In genomic region chr17:28684963-28685362, GRCh38 we compare ENCODE assay signal across 11 cellular contexts. TPM values are rescaled to one million over a fixed set of nuclear protein-coding genes. Genes with fewer than 3 reads are reported as not detected.
DNase-seq lines count a peak whose midpoint lies in the region; ATAC-seq, FAIRE-seq and TF ChIP-seq lines count a peak whose summit lies in the region.
"Had no signal": no experiment of that assay in that cellular context is flagged by ENCODE, and none has a peak within 500 bp of the region (broad histone marks: within the 10 kb centered on the region; RNA-seq: fewer than 3 reads in every experiment).

No MANE protein-coding gene starts in this region.

- H3K27me3 Mint-ChIP-seq in activated T-helper 1 cell treated with anti-CD3 and anti-CD28 coated beads, Interleukin-12 subunit alpha, Interleukin-12 subunit beta, Interleukin-2, Interleukin-4 antibody, amounts not matched to agents 30 ng/mL and 10 ng/mL and 1 ng/mL, durations not matched to agents 14 hours and 24 hours and 36 hours (ENCODE audit: insufficient read depth) = no peaks in the 10 kb centered on the region

- WGBS in HepG2 (ENCODE audit: low lambda C conversion rate) = 84% methylated on average over 3 of the region's 3 CpGs
- 60 to 76% methylated on average over 3 of the region's 3 CpGs for WGBS in esophagus squamous epithelium, 2 donors

- H3K27ac ChIP-seq in angular gyrus (ENCODE audit: low read depth, low read length) = peak overlapping the region; percentile 44
- H3K27ac ChIP-seq in HepG2 (ENCODE audit: extremely low read length, insufficient read depth, low read length) = no peak overlapping the region
- H3K27ac ChIP-seq in esophagus squamous epithelium = no peak overlapping the region

- TF ChIP-seq POLR2A in HepG2 (IDR thresholded peaks at IDR 0.05; ENCODE audit: insufficient read depth in 1 of 2, low read depth in 2 of 2, low read length in 2 of 2) (no peak), esophagus squamous epithelium (IDR thresholded peaks at IDR 0.05) (no peak)

- H3K9me3 ChIP-seq in HepG2 (ENCODE audit: low read length) (no peaks in the 10 kb centered on the region), esophagus squamous epithelium (no peaks in the 10 kb centered on the region)

- 0 out of 2 replicates have a peak, but pooled peaks have one; percentile 38 for TF ChIP-seq RAD21 in HepG2 (CRISPR knock-in tag; IDR thresholded peaks at IDR 0.05)

- CTCF ChIA-PET in HepG2 (lab: Yijun Ruan, JAX; ENCODE audit: low intra/inter-chr PET ratio, low total read pairs) = interaction anchor here (1.2 kb wide), 1 partner anchor 35 kb away, joined by 4 read pairs; the partner anchor contains the start of gene RPL23A

- no peaks in the 10 kb centered on the region for H3K4me1 Mint-ChIP-seq in activated T-helper 1 cell treated with anti-CD3 and anti-CD28 coated beads, Interleukin-12 subunit alpha, Interleukin-12 subunit beta, Interleukin-2, Interleukin-4 antibody, amounts not matched to agents 30 ng/mL and 10 ng/mL and 1 ng/mL, durations not matched to agents 14 hours and 24 hours and 36 hours (ENCODE audit: low read depth)
- H3K4me1 Mint-ChIP-seq: H9 had no signal

- intact Hi-C loops in HepG2 (cut with micrococcal nuclease; ENCODE audit: unreplicated experiment) (loop anchor here (2.0 kb wide), 2 partner anchors 42 to 66 kb away; partner anchors contain the start of gene TLCD1), esophagus squamous epithelium (cut with DNase I) (no loop called here)
- intact Hi-C loops in activated T-helper 1 cell treated with anti-CD3 and anti-CD28 coated beads, Interleukin-12 subunit alpha, Interleukin-12 subunit beta, Interleukin-2, Interleukin-4 antibody, amounts not matched to agents 30 ng/mL and 10 ng/mL and 1 ng/mL, durations not matched to agents 14 hours and 24 hours and 36 hours (cut with micrococcal nuclease) = no loop called here

- H3K4me3 Mint-ChIP-seq in activated T-helper 1 cell treated with anti-CD3 and anti-CD28 coated beads, Interleukin-12 subunit alpha, Interleukin-12 subunit beta, Interleukin-2, Interleukin-4 antibody, amounts not matched to agents 30 ng/mL and 10 ng/mL and 1 ng/mL, durations not matched to agents 14 hours and 24 hours and 36 hours = no peak overlapping the region
- H3K4me3 Mint-ChIP-seq: H9 had no signal

- 0 out of 2 replicates have a peak, but pooled peaks cover 7% of the 10 kb centered on the region for H3K4me1 ChIP-seq in HepG2 (ENCODE audit: insufficient read depth, low read length)
- peaks cover 0 to 13% (median 0%) of the 10 kb centered on the region in 3 donors for H3K4me1 ChIP-seq in esophagus squamous epithelium

- H3K36me3 Mint-ChIP-seq in activated T-helper 1 cell treated with anti-CD3 and anti-CD28 coated beads, Interleukin-12 subunit alpha, Interleukin-12 subunit beta, Interleukin-2, Interleukin-4 antibody, amounts not matched to agents 30 ng/mL and 10 ng/mL and 1 ng/mL, durations not matched to agents 14 hours and 24 hours and 36 hours (ENCODE audit: low read depth) = peaks cover 65% of the 10 kb centered on the region

- TF ChIP-seq CTCF in AG09319 (IDR thresholded peaks at IDR 0.05; ENCODE audit: low read depth, low read length) (no peak), LNCAP (IDR thresholded peaks at IDR 0.05) (peak; percentile 44), HepG2 (CRISPR knock-in tag; IDR thresholded peaks at IDR 0.05) (peak; percentile 79), esophagus squamous epithelium (IDR thresholded peaks at IDR 0.05) (no peak)

- H3K27me3 ChIP-seq in HepG2 (ENCODE audit: control insufficient read depth in 1 of 2, insufficient read depth in 2 of 2, low read length in 2 of 2) (no peaks in the 10 kb centered on the region), esophagus squamous epithelium (no peaks in the 10 kb centered on the region)

- DNase-seq in AG09319 (ENCODE audit: extremely low read depth, low read depth) (peak; percentile 22), HepG2 (ENCODE audit: low spot score) (peak; percentile 65), esophagus squamous epithelium (lab: John Stamatoyannopoulos, UW) (no peak)
- no peak for DNase-seq in activated T-helper 1 cell treated with anti-CD3 and anti-CD28 coated beads, Interleukin-12 subunit alpha, Interleukin-12 subunit beta, Interleukin-2, Interleukin-4 antibody, amounts not matched to agents 30 ng/mL and 10 ng/mL and 1 ng/mL, durations not matched to agents 14 hours and 24 hours and 36 hours (ENCODE audit: low spot score)
- no peak for DNase-seq in activated naive CD4-positive, alpha-beta T cell treated with Interleukin-2 at 50 U/mL for 16 hours
- DNase-seq: H9; NCI-H146; stimulated activated CD4-positive, alpha-beta T cell treated with anti-CD3 and anti-CD28 coated beads, Interleukin-4, amount 100 ng/mL, for 1 hour had no signal

- H3K9ac ChIP-seq in HepG2 (ENCODE audit: insufficient read depth, low read depth, low read length) = no peak overlapping the region

- peak; percentile 85 for FAIRE-seq in HepG2 (lab: Jason Lieb, UNC)

- no TSS peak for BruUV-seq in HepG2 (replicated peaks; lab: Mats Ljungman, UMichigan)

- no peaks in the 10 kb centered on the region for H3K9me3 Mint-ChIP-seq in activated T-helper 1 cell treated with anti-CD3 and anti-CD28 coated beads, Interleukin-12 subunit alpha, Interleukin-12 subunit beta, Interleukin-2, Interleukin-4 antibody, amounts not matched to agents 30 ng/mL and 10 ng/mL and 1 ng/mL, durations not matched to agents 14 hours and 24 hours and 36 hours
- H3K9me3 Mint-ChIP-seq: H9 had no signal

- no peak overlapping the region for H3K27ac Mint-ChIP-seq in activated T-helper 1 cell treated with anti-CD3 and anti-CD28 coated beads, Interleukin-12 subunit alpha, Interleukin-12 subunit beta, Interleukin-2, Interleukin-4 antibody, amounts not matched to agents 30 ng/mL and 10 ng/mL and 1 ng/mL, durations not matched to agents 14 hours and 24 hours and 36 hours

- ATAC-seq in HepG2 (peak; percentile 68), HG03175 (IDR thresholded peaks at IDR 0.05; ENCODE audit: unreplicated experiment) (no peak)

- no peaks in the 10 kb centered on the region for H3K79me2 ChIP-seq in HepG2 (ENCODE audit: insufficient read depth, low read length)

- in situ Hi-C loops in HepG2 (cut with HindIII; ENCODE audit: extremely low pct_ligation_motif_present, low pct_unique_long_range_greater_than_20kb) = no loop called here

- no peak for TF ChIP-seq EP300 in HepG2 (IDR thresholded peaks at IDR 0.05; ENCODE audit: low read depth in 2 of 2, low read length in 2 of 2)
- TF ChIP-seq EP300 in HepG2 (CRISPR knock-in tag; IDR thresholded peaks at IDR 0.05; ENCODE audit: borderline replicate concordance) = no peak

- H3K4me3 ChIP-seq in HepG2 (replicated peaks in 1 of 3; ENCODE audit: insufficient read depth in 1 of 3, low read depth in 2 of 3, low read length in 3 of 3) (no peak overlapping the region), esophagus squamous epithelium (no peak overlapping the region)

- no peaks in the 10 kb centered on the region for H4K20me1 ChIP-seq in HepG2 (ENCODE audit: insufficient read depth, low read length)

- peaks cover 55 to 95% of the 10 kb centered on the region in 2 experiments for H3K36me3 ChIP-seq in HepG2 (replicated peaks in 1 of 2; ENCODE audit: control insufficient read depth in 1 of 2, insufficient read depth in 2 of 2, low read length in 2 of 2)
- H3K36me3 ChIP-seq in esophagus squamous epithelium = peaks cover 60 to 100% (median 92%) of the 10 kb centered on the region in 3 donors

- no peak overlapping the region for H2AFZ ChIP-seq in HepG2 (ENCODE audit: low read length)

- POLR2A ChIA-PET in HepG2 (lab: Yijun Ruan, JAX) = no interaction called here

- H3K4me2 ChIP-seq in HepG2 (ENCODE audit: low read depth, low read length) = no peak overlapping the region

RNA-seq across cellular contexts. Expression of gene SUPT6H, which starts 23.0 kb away (rescaled TPM):
- total RNA-seq in HepG2 (2016; rRNA removed; fragmentation: Illumina TruSeq; extraction: Trizol) = 39.9 TPM in 2 replicates
- total RNA-seq in HepG2 (2016; cell fraction: cytosol; rRNA removed; fragmentation: Illumina TruSeq; extraction: Trizol; ENCODE audit: low read depth) = 11.6 and 12.4 TPM in 2 replicates
- 35.6 and 40.5 TPM in 2 replicates for total RNA-seq in HepG2 (2016; cell fraction: insoluble cytoplasmic fraction; rRNA removed; fragmentation: Illumina TruSeq; extraction: Trizol)
- total RNA-seq in HepG2 (2016; cell fraction: membrane; rRNA removed; fragmentation: Illumina TruSeq; extraction: Trizol) = 14.0 and 14.2 TPM in 2 replicates
- 44.5 and 52.4 TPM in 2 replicates for total RNA-seq in HepG2 (2016; cell fraction: nucleus; rRNA removed; fragmentation: Illumina TruSeq; extraction: Trizol)
- 32.7 and 38.0 TPM in 2 replicates for polyA plus RNA-seq in HepG2 (2011; rRNA removed)
- polyA plus RNA-seq in HepG2 (2011; cell fraction: cytosol; rRNA removed) = 15.3 and 15.7 TPM in 2 replicates
- 43.4 and 50.4 TPM in 2 replicates for polyA plus RNA-seq in HepG2 (2011; cell fraction: nucleus; rRNA removed)
- 37.9 and 44.2 TPM in 2 replicates for polyA plus RNA-seq in HepG2 (2012)
- 1.8 and 2.1 TPM in 2 replicates for polyA plus RNA-seq in HepG2 (2016; cell fraction: cytosol; fragmentation: Illumina TruSeq; extraction: Trizol; ENCODE audit: low read depth)
- polyA plus RNA-seq in HepG2 (2016; cell fraction: insoluble cytoplasmic fraction; fragmentation: Illumina TruSeq; extraction: Trizol; ENCODE audit: low read depth) = 25.9 and 35.1 TPM in 2 replicates
- polyA plus RNA-seq in HepG2 (2016; cell fraction: membrane; fragmentation: Illumina TruSeq; extraction: Trizol; ENCODE audit: low read depth) = 3.2 and 4.2 TPM in 2 replicates
- 83.1 and 98.8 TPM in 2 replicates for polyA plus RNA-seq in HepG2 (2016; cell fraction: nucleus; fragmentation: Illumina TruSeq; extraction: Trizol; ENCODE audit: insufficient read depth, low read depth)
- polyA minus RNA-seq in HepG2 (2011; rRNA and poly(A)+ RNA removed; ENCODE audit: low replicate concordance) = 95.5 and 107 TPM in 2 replicates
- 25.8 and 29.5 TPM in 2 replicates for polyA minus RNA-seq in HepG2 (2011; cell fraction: cytosol; rRNA and poly(A)+ RNA removed)
- 70.4 and 73.5 TPM in 2 replicates for polyA minus RNA-seq in HepG2 (2011; cell fraction: nucleus; rRNA and poly(A)+ RNA removed)
- 10 to 100 TPM; 26.4 to 59.3 (median 48.8) TPM for total RNA-seq in esophagus squamous epithelium
- 106 and 108 TPM in 2 replicates for total RNA-seq in activated T-helper 1 cell treated with anti-CD3 and anti-CD28 coated beads, Interleukin-12 subunit alpha, Interleukin-12 subunit beta, Interleukin-2, Interleukin-4 antibody, amounts not matched to agents 30 ng/mL and 10 ng/mL and 1 ng/mL, durations not matched to agents 14 hours and 24 hours and 36 hours

RNA-seq across cellular contexts. Expression of gene SDF2, which starts 23.3 kb away (rescaled TPM):
- total RNA-seq in HepG2 (2016; rRNA removed; fragmentation: Illumina TruSeq; extraction: Trizol) = 39.1 and 58.2 TPM in 2 replicates
- 11.6 and 16.0 TPM in 2 replicates for total RNA-seq in HepG2 (2016; cell fraction: cytosol; rRNA removed; fragmentation: Illumina TruSeq; extraction: Trizol; ENCODE audit: low read depth)
- 42.4 and 63.3 TPM in 2 replicates for total RNA-seq in HepG2 (2016; cell fraction: insoluble cytoplasmic fraction; rRNA removed; fragmentation: Illumina TruSeq; extraction: Trizol)
- total RNA-seq in HepG2 (2016; cell fraction: membrane; rRNA removed; fragmentation: Illumina TruSeq; extraction: Trizol) = 23.7 and 24.7 TPM in 2 replicates
- 43.5 and 51.7 TPM in 2 replicates for total RNA-seq in HepG2 (2016; cell fraction: nucleus; rRNA removed; fragmentation: Illumina TruSeq; extraction: Trizol)
- 58.4 and 61.2 TPM in 2 replicates for polyA plus RNA-seq in HepG2 (2011; rRNA removed)
- polyA plus RNA-seq in HepG2 (2011; cell fraction: cytosol; rRNA removed) = 59.3 and 65.1 TPM in 2 replicates
- polyA plus RNA-seq in HepG2 (2011; cell fraction: nucleus; rRNA removed) = 24.0 and 30.6 TPM in 2 replicates
- 36.3 and 49.1 TPM in 2 replicates for polyA plus RNA-seq in HepG2 (2012)
- polyA plus RNA-seq in HepG2 (2016; cell fraction: cytosol; fragmentation: Illumina TruSeq; extraction: Trizol; ENCODE audit: low read depth) = 10.7 and 11.1 TPM in 2 replicates
- 34.5 and 36.3 TPM in 2 replicates for polyA plus RNA-seq in HepG2 (2016; cell fraction: insoluble cytoplasmic fraction; fragmentation: Illumina TruSeq; extraction: Trizol; ENCODE audit: low read depth)
- 16.8 and 18.4 TPM in 2 replicates for polyA plus RNA-seq in HepG2 (2016; cell fraction: membrane; fragmentation: Illumina TruSeq; extraction: Trizol; ENCODE audit: low read depth)
- polyA plus RNA-seq in HepG2 (2016; cell fraction: nucleus; fragmentation: Illumina TruSeq; extraction: Trizol; ENCODE audit: insufficient read depth, low read depth) = 87.7 and 89.2 TPM in 2 replicates
- 42.9 and 55.0 TPM in 2 replicates for polyA minus RNA-seq in HepG2 (2011; rRNA and poly(A)+ RNA removed; ENCODE audit: low replicate concordance)
- 19.1 and 20.8 TPM in 2 replicates for polyA minus RNA-seq in HepG2 (2011; cell fraction: cytosol; rRNA and poly(A)+ RNA removed)
- 14.3 and 19.9 TPM in 2 replicates for polyA minus RNA-seq in HepG2 (2011; cell fraction: nucleus; rRNA and poly(A)+ RNA removed)
- total RNA-seq in esophagus squamous epithelium = 10 to 100 TPM; 20.3 to 38.3 (median 34.6) TPM
- total RNA-seq in activated T-helper 1 cell treated with anti-CD3 and anti-CD28 coated beads, Interleukin-12 subunit alpha, Interleukin-12 subunit beta, Interleukin-2, Interleukin-4 antibody, amounts not matched to agents 30 ng/mL and 10 ng/mL and 1 ng/mL, durations not matched to agents 14 hours and 24 hours and 36 hours = 47.9 and 51.0 TPM in 2 replicates

RNA-seq across cellular contexts. Expression of gene PROCA1, which starts 26.7 kb away (rescaled TPM):
- total RNA-seq in HepG2 (2016; rRNA removed; fragmentation: Illumina TruSeq; extraction: Trizol) = 0.31 and 0.73 TPM in 2 replicates
- 0.26 and 0.71 TPM in 2 replicates for total RNA-seq in HepG2 (2016; cell fraction: cytosol; rRNA removed; fragmentation: Illumina TruSeq; extraction: Trizol; ENCODE audit: low read depth)
- total RNA-seq in HepG2 (2016; cell fraction: insoluble cytoplasmic fraction; rRNA removed; fragmentation: Illumina TruSeq; extraction: Trizol) = 0.63 TPM in 1 of 2 replicates, not detected in the other
- total RNA-seq in HepG2 (2016; cell fraction: membrane; rRNA removed; fragmentation: Illumina TruSeq; extraction: Trizol) = 0.52 and 0.93 TPM in 2 replicates
- 1.1 and 1.5 TPM in 2 replicates for total RNA-seq in HepG2 (2016; cell fraction: nucleus; rRNA removed; fragmentation: Illumina TruSeq; extraction: Trizol)
- polyA plus RNA-seq in HepG2 (2011; rRNA removed) = 0.82 and 1.5 TPM in 2 replicates
- 0.66 and 0.71 TPM in 2 replicates for polyA plus RNA-seq in HepG2 (2011; cell fraction: cytosol; rRNA removed)
- polyA plus RNA-seq in HepG2 (2011; cell fraction: nucleus; rRNA removed) = 8.7 and 9.4 TPM in 2 replicates
- polyA plus RNA-seq in HepG2 (2012) = 0.89 and 1.1 TPM in 2 replicates
- polyA plus RNA-seq in HepG2 (2016; cell fraction: cytosol; fragmentation: Illumina TruSeq; extraction: Trizol; ENCODE audit: low read depth) = 0.14 and 0.16 TPM in 2 replicates
- polyA plus RNA-seq in HepG2 (2016; cell fraction: insoluble cytoplasmic fraction; fragmentation: Illumina TruSeq; extraction: Trizol; ENCODE audit: low read depth) = 0.33 TPM in 2 replicates
- polyA plus RNA-seq in HepG2 (2016; cell fraction: membrane; fragmentation: Illumina TruSeq; extraction: Trizol; ENCODE audit: low read depth) = 0.15 and 0.31 TPM in 2 replicates
- 4.4 and 5.4 TPM in 2 replicates for polyA plus RNA-seq in HepG2 (2016; cell fraction: nucleus; fragmentation: Illumina TruSeq; extraction: Trizol; ENCODE audit: insufficient read depth, low read depth)
- 1.5 and 5.1 TPM in 2 replicates for polyA minus RNA-seq in HepG2 (2011; rRNA and poly(A)+ RNA removed; ENCODE audit: low replicate concordance)
- polyA minus RNA-seq in HepG2 (2011; cell fraction: cytosol; rRNA and poly(A)+ RNA removed) = 1.1 TPM in 1 of 2 replicates, not detected in the other
- polyA minus RNA-seq in HepG2 (2011; cell fraction: nucleus; rRNA and poly(A)+ RNA removed) = 1.1 and 3.2 TPM in 2 replicates
- 1 to 10 TPM in 1 of 4 donors, under 1 TPM in 2, not detected in 1; 0.48 to 1.1 (median 0.64) TPM for total RNA-seq in esophagus squamous epithelium
- 4.4 and 5.2 TPM in 2 replicates for total RNA-seq in activated T-helper 1 cell treated with anti-CD3 and anti-CD28 coated beads, Interleukin-12 subunit alpha, Interleukin-12 subunit beta, Interleukin-2, Interleukin-4 antibody, amounts not matched to agents 30 ng/mL and 10 ng/mL and 1 ng/mL, durations not matched to agents 14 hours and 24 hours and 36 hours

RNA-seq across cellular contexts. Expression of gene RAB34, which starts 32.7 kb away (rescaled TPM):
- 0.49 TPM in 1 of 2 replicates, not detected in the other for total RNA-seq in HepG2 (2016; rRNA removed; fragmentation: Illumina TruSeq; extraction: Trizol)
- total RNA-seq in HepG2 (2016; cell fraction: cytosol; rRNA removed; fragmentation: Illumina TruSeq; extraction: Trizol; ENCODE audit: low read depth) = not detected in 2 replicates
- 0.17 TPM in 1 of 2 replicates, not detected in the other for total RNA-seq in HepG2 (2016; cell fraction: insoluble cytoplasmic fraction; rRNA removed; fragmentation: Illumina TruSeq; extraction: Trizol)
- 0.41 TPM in 1 of 2 replicates, not detected in the other for total RNA-seq in HepG2 (2016; cell fraction: membrane; rRNA removed; fragmentation: Illumina TruSeq; extraction: Trizol)
- total RNA-seq in HepG2 (2016; cell fraction: nucleus; rRNA removed; fragmentation: Illumina TruSeq; extraction: Trizol) = not detected in 2 replicates
- polyA plus RNA-seq in HepG2 (2011; rRNA removed) = not detected in 2 replicates
- polyA plus RNA-seq in HepG2 (2011; cell fraction: cytosol; rRNA removed) = 0.16 and 0.24 TPM in 2 replicates
- 0.31 and 0.50 TPM in 2 replicates for polyA plus RNA-seq in HepG2 (2011; cell fraction: nucleus; rRNA removed)
- not detected in 2 replicates for polyA plus RNA-seq in HepG2 (2012)
- not detected in 2 replicates for polyA plus RNA-seq in HepG2 (2016; cell fraction: cytosol; fragmentation: Illumina TruSeq; extraction: Trizol; ENCODE audit: low read depth)
- polyA plus RNA-seq in HepG2 (2016; cell fraction: insoluble cytoplasmic fraction; fragmentation: Illumina TruSeq; extraction: Trizol; ENCODE audit: low read depth) = 0.43 TPM in 1 of 2 replicates, not detected in the other
- polyA plus RNA-seq in HepG2 (2016; cell fraction: membrane; fragmentation: Illumina TruSeq; extraction: Trizol; ENCODE audit: low read depth) = not detected in 2 replicates
- 1.2 TPM in 1 of 2 replicates, not detected in the other for polyA plus RNA-seq in HepG2 (2016; cell fraction: nucleus; fragmentation: Illumina TruSeq; extraction: Trizol; ENCODE audit: insufficient read depth, low read depth)
- 0.36 and 236 TPM in 2 replicates for polyA minus RNA-seq in HepG2 (2011; rRNA and poly(A)+ RNA removed; ENCODE audit: low replicate concordance)
- 1.6 and 2.4 TPM in 2 replicates for polyA minus RNA-seq in HepG2 (2011; cell fraction: cytosol; rRNA and poly(A)+ RNA removed)
- polyA minus RNA-seq in HepG2 (2011; cell fraction: nucleus; rRNA and poly(A)+ RNA removed) = 0.52 and 0.62 TPM in 2 replicates
- 10 to 100 TPM; 27.6 to 98.0 (median 65.1) TPM for total RNA-seq in esophagus squamous epithelium
- total RNA-seq in activated T-helper 1 cell treated with anti-CD3 and anti-CD28 coated beads, Interleukin-12 subunit alpha, Interleukin-12 subunit beta, Interleukin-2, Interleukin-4 antibody, amounts not matched to agents 30 ng/mL and 10 ng/mL and 1 ng/mL, durations not matched to agents 14 hours and 24 hours and 36 hours = 17.6 and 18.2 TPM in 2 replicates

RNA-seq across cellular contexts. Expression of gene RPL23A, which starts 34.8 kb away (rescaled TPM):
- total RNA-seq in HepG2 (2016; rRNA removed; fragmentation: Illumina TruSeq; extraction: Trizol) (1,771 and 1,936 TPM in 2 replicates), esophagus squamous epithelium (100 to 1,000 TPM; 236 to 881 (median 571) TPM)
- 2,822 and 3,167 TPM in 2 replicates for total RNA-seq in HepG2 (2016; cell fraction: cytosol; rRNA removed; fragmentation: Illumina TruSeq; extraction: Trizol; ENCODE audit: low read depth)
- total RNA-seq in HepG2 (2016; cell fraction: insoluble cytoplasmic fraction; rRNA removed; fragmentation: Illumina TruSeq; extraction: Trizol) = 1,674 and 1,907 TPM in 2 replicates
- 3,777 and 4,030 TPM in 2 replicates for total RNA-seq in HepG2 (2016; cell fraction: membrane; rRNA removed; fragmentation: Illumina TruSeq; extraction: Trizol)
- total RNA-seq in HepG2 (2016; cell fraction: nucleus; rRNA removed; fragmentation: Illumina TruSeq; extraction: Trizol) = 614 and 698 TPM in 2 replicates
- 1,550 and 1,876 TPM in 2 replicates for polyA plus RNA-seq in HepG2 (2011; rRNA removed)
- polyA plus RNA-seq in HepG2 (2011; cell fraction: cytosol; rRNA removed) = 799 and 1,152 TPM in 2 replicates
- 254 and 402 TPM in 2 replicates for polyA plus RNA-seq in HepG2 (2011; cell fraction: nucleus; rRNA removed)
- polyA plus RNA-seq in HepG2 (2012) = 2,570 and 3,235 TPM in 2 replicates
- 2,876 and 3,535 TPM in 2 replicates for polyA plus RNA-seq in HepG2 (2016; cell fraction: cytosol; fragmentation: Illumina TruSeq; extraction: Trizol; ENCODE audit: low read depth)
- 1,761 and 1,897 TPM in 2 replicates for polyA plus RNA-seq in HepG2 (2016; cell fraction: insoluble cytoplasmic fraction; fragmentation: Illumina TruSeq; extraction: Trizol; ENCODE audit: low read depth)
- polyA plus RNA-seq in HepG2 (2016; cell fraction: membrane; fragmentation: Illumina TruSeq; extraction: Trizol; ENCODE audit: low read depth) = 3,540 and 3,833 TPM in 2 replicates
- 1,018 and 1,064 TPM in 2 replicates for polyA plus RNA-seq in HepG2 (2016; cell fraction: nucleus; fragmentation: Illumina TruSeq; extraction: Trizol; ENCODE audit: insufficient read depth, low read depth)
- 414 and 1,016 TPM in 2 replicates for polyA minus RNA-seq in HepG2 (2011; rRNA and poly(A)+ RNA removed; ENCODE audit: low replicate concordance)
- polyA minus RNA-seq in HepG2 (2011; cell fraction: cytosol; rRNA and poly(A)+ RNA removed) = 538 and 592 TPM in 2 replicates
- polyA minus RNA-seq in HepG2 (2011; cell fraction: nucleus; rRNA and poly(A)+ RNA removed) = 303 and 433 TPM in 2 replicates
- 1,513 and 1,534 TPM in 2 replicates for total RNA-seq in activated T-helper 1 cell treated with anti-CD3 and anti-CD28 coated beads, Interleukin-12 subunit alpha, Interleukin-12 subunit beta, Interleukin-2, Interleukin-4 antibody, amounts not matched to agents 30 ng/mL and 10 ng/mL and 1 ng/mL, durations not matched to agents 14 hours and 24 hours and 36 hours

Comparison
In these comparisons a context has a peak if more than half of its experiments do, and no peak if none do; other contexts are left out.
1. DNase-seq: peak in AG09319 (single experiment) and HepG2 (single experiment); none in esophagus squamous epithelium (single experiment), activated T-helper 1 cell treated with anti-CD3 and anti-CD28 coated beads, Interleukin-12 subunit alpha, Interleukin-12 subunit beta, Interleukin-2, Interleukin-4 antibody, amounts not matched to agents 30 ng/mL and 10 ng/mL and 1 ng/mL, durations not matched to agents 14 hours and 24 hours and 36 hours (single experiment) and activated naive CD4-positive, alpha-beta T cell treated with Interleukin-2 at 50 U/mL for 16 hours (single experiment).
2. CTCF ChIP-seq: peak in LNCAP (single experiment) and HepG2 (single experiment); none in AG09319 (single experiment) and esophagus squamous epithelium (0 of 6).